In genomic region chr5:110414360-110414759, GRCh38 we compare ENCODE assay signal across 9 cellular contexts.
A peak's percentile ranks its signal among the peaks of the same experiment; 100 is the strongest.
DNase-seq lines count a peak whose midpoint lies in the region; ATAC-seq and TF ChIP-seq lines count a peak whose summit lies in the region.
"Had no signal": no experiment of that assay in that cellular context is flagged by ENCODE, and none has a peak within 500 bp of the region (broad histone marks: within the 10 kb centered on the region; RNA-seq: fewer than 3 reads in every experiment).

No MANE protein-coding gene starts in this region.

- no peak overlapping the region for H3T11ph ChIP-seq in H9 (ENCODE audit: low read length)

- H3K4me3 ChIP-seq in adipocyte (ENCODE audit: low read length): peak overlapping the region; percentile 54
- no peak overlapping the region for H3K4me3 ChIP-seq in mesendoderm (ENCODE audit: low read length)

- no peak for ATAC-seq in stimulated activated naive B cell treated with anti-CD40 and anti-IgM and Interleukin-4, amounts not matched to agents 10 μg/mL and 1 μg/mL and 100 μg/mL, for 72 hours (replicated peaks)
- ATAC-seq in GM18858 (IDR thresholded peaks at IDR 0.05; ENCODE audit: unreplicated experiment): no peak

- no peak overlapping the region for H3K14ac ChIP-seq in H9 (ENCODE audit: insufficient read depth, low read length)

- H3K4me3 Mint-ChIP-seq in H9: no peak overlapping the region
- H3K4me3 Mint-ChIP-seq in stimulated activated naive B cell treated with anti-CD40 and anti-IgM and Interleukin-4, amounts not matched to agents 10 μg/mL and 1 μg/mL and 100 μg/mL, for 72 hours: no peak overlapping the region

- H3K27me3 Mint-ChIP-seq in H9 (ENCODE audit: low read depth): no peaks in the 10 kb centered on the region
- H3K27me3 Mint-ChIP-seq in stimulated activated naive B cell treated with anti-CD40 and anti-IgM and Interleukin-4, amounts not matched to agents 10 μg/mL and 1 μg/mL and 100 μg/mL, for 72 hours: peaks cover 0 to 4% of the 10 kb centered on the region in 2 donors

- H3K23me2 ChIP-seq in H9 (ENCODE audit: insufficient read length, low read depth, low read length, poor library complexity, severe bottlenecking): no peaks in the 10 kb centered on the region

- H3K36me3 ChIP-seq in adipocyte (ENCODE audit: control insufficient read depth, insufficient read depth, low read length, severe bottlenecking): no peaks in the 10 kb centered on the region
- H3K36me3 ChIP-seq in mesendoderm (ENCODE audit: control insufficient read depth, insufficient read depth, low read length): no peaks in the 10 kb centered on the region

- H3K36me3 Mint-ChIP-seq in H9 (ENCODE audit: insufficient read depth in 1 of 3, low read depth in 3 of 3): no peaks in the 10 kb centered on the region
- H3K36me3 Mint-ChIP-seq in stimulated activated naive B cell treated with anti-CD40 and anti-IgM and Interleukin-4, amounts not matched to agents 10 μg/mL and 1 μg/mL and 100 μg/mL, for 72 hours: no peaks in the 10 kb centered on the region

- H4K91ac ChIP-seq in H9 (ENCODE audit: insufficient read length, low read depth, low read length): no peak overlapping the region

- H3K4me1 ChIP-seq in H9 (ENCODE audit: insufficient read depth, low read length) (no peaks in the 10 kb centered on the region), adipocyte (ENCODE audit: control insufficient read depth, insufficient read depth, low read length) (peaks cover 21% of the 10 kb centered on the region), mesendoderm (ENCODE audit: control insufficient read depth, low read depth, low read length) (no peaks in the 10 kb centered on the region)

- no peak overlapping the region for H3K23ac ChIP-seq in H9 (ENCODE audit: insufficient read length, low read depth, low read length)
- no peak overlapping the region for H3K23ac ChIP-seq in mesendoderm (ENCODE audit: low read length)

- H3K9me3 ChIP-seq in H9 (ENCODE audit: control insufficient read depth, low read depth, low read length) (no peaks in the 10 kb centered on the region), adipocyte (ENCODE audit: control insufficient read depth, low read length) (no peaks in the 10 kb centered on the region)

- no peaks in the 10 kb centered on the region for H4K20me1 ChIP-seq in H9 (ENCODE audit: control insufficient read depth, insufficient read depth, insufficient read length)

- H3K79me2 ChIP-seq in H9 (ENCODE audit: insufficient read depth, low read length) (no peaks in the 10 kb centered on the region), mesendoderm (ENCODE audit: control insufficient read depth, insufficient read depth, low read length) (no peaks in the 10 kb centered on the region)

- H2AFZ ChIP-seq in H9 (ENCODE audit: low read length): no peak overlapping the region

- no peak overlapping the region for H3K4me2 ChIP-seq in H9 (ENCODE audit: insufficient read depth, insufficient read length, low read length)
- H3K4me2 ChIP-seq in mesendoderm (ENCODE audit: low read length): no peak overlapping the region

- H3K9ac ChIP-seq in H9 (ENCODE audit: extremely low read depth, insufficient read length, low read length) (no peak overlapping the region), adipocyte (ENCODE audit: low read length) (no peak overlapping the region), mesendoderm (ENCODE audit: low read length) (no peak overlapping the region)

- no CpG with 5 or more reads among the region's 2 CpGs for WGBS in H9 (ENCODE audit: extremely low coverage, insufficient read length, low lambda C conversion rate)
- no CpG with 5 or more reads among the region's 2 CpGs for WGBS in mesendoderm (ENCODE audit: extremely low coverage, insufficient coverage, low lambda C conversion rate)

- H3K56ac ChIP-seq in H9 (ENCODE audit: insufficient read length, low read depth, low read length) (no peak overlapping the region), mesendoderm (ENCODE audit: low read length) (no peak overlapping the region)

- no peaks in the 10 kb centered on the region for H3K27me3 ChIP-seq in H9 (ENCODE audit: insufficient read depth, low read length)
- H3K27me3 ChIP-seq in adipocyte (replicated peaks; ENCODE audit: control insufficient read depth, insufficient read depth, low read length): no peaks in the 10 kb centered on the region
- no peaks in the 10 kb centered on the region for H3K27me3 ChIP-seq in mesendoderm (ENCODE audit: insufficient read depth, low read length, poor library complexity)

- no peak overlapping the region for H3K27ac Mint-ChIP-seq in H9
- no peak overlapping the region for H3K27ac Mint-ChIP-seq in stimulated activated naive B cell treated with anti-CD40 and anti-IgM and Interleukin-4, amounts not matched to agents 10 μg/mL and 1 μg/mL and 100 μg/mL, for 72 hours

- no peak overlapping the region for H2BK12ac ChIP-seq in H9 (ENCODE audit: insufficient read length, low read depth, low read length)

- H3K79me1 ChIP-seq in H9 (ENCODE audit: insufficient read depth, low read depth, low read length, poor library complexity, severe bottlenecking) (no peaks in the 10 kb centered on the region), mesendoderm (ENCODE audit: low read length) (no peaks in the 10 kb centered on the region)

- H3K4ac ChIP-seq in H9 (ENCODE audit: low read depth, low read length) (no peak overlapping the region), mesendoderm (ENCODE audit: low read depth, low read length) (no peak overlapping the region)

- no peaks in the 10 kb centered on the region for H3K9me3 Mint-ChIP-seq in H9
- H3K9me3 Mint-ChIP-seq in stimulated activated naive B cell treated with anti-CD40 and anti-IgM and Interleukin-4, amounts not matched to agents 10 μg/mL and 1 μg/mL and 100 μg/mL, for 72 hours: no peaks in the 10 kb centered on the region

- H4K5ac ChIP-seq in H9 (ENCODE audit: insufficient read length, low read depth, low read length): no peak overlapping the region
- H4K5ac ChIP-seq in mesendoderm (ENCODE audit: low read length): no peak overlapping the region

- no peak overlapping the region for H3K18ac ChIP-seq in H9 (ENCODE audit: insufficient read length, low read depth, low read length)
- no peak overlapping the region for H3K18ac ChIP-seq in mesendoderm (ENCODE audit: low read length)

- H2BK120ac ChIP-seq in H9 (ENCODE audit: low read depth, low read length, poor library complexity, severe bottlenecking) (no peak overlapping the region), mesendoderm (ENCODE audit: low read depth, low read length) (no peak overlapping the region)

- H2BK20ac ChIP-seq in H9 (ENCODE audit: low read depth, low read length, poor library complexity, severe bottlenecking): no peak overlapping the region

- H2BK5ac ChIP-seq in H9 (ENCODE audit: insufficient read length, low read length) (no peak overlapping the region), mesendoderm (ENCODE audit: low read length) (no peak overlapping the region)

- H2AK5ac ChIP-seq in H9 (ENCODE audit: insufficient read length, low read length): no peak overlapping the region
- H2AK5ac ChIP-seq in mesendoderm (ENCODE audit: low read length): no peak overlapping the region

- H3K4me1 Mint-ChIP-seq in H9: no peaks in the 10 kb centered on the region
- no peaks in the 10 kb centered on the region for H3K4me1 Mint-ChIP-seq in stimulated activated naive B cell treated with anti-CD40 and anti-IgM and Interleukin-4, amounts not matched to agents 10 μg/mL and 1 μg/mL and 100 μg/mL, for 72 hours

- no peak overlapping the region for H4K8ac ChIP-seq in H9 (replicated peaks; ENCODE audit: insufficient read length, low read depth, low read length)
- H4K8ac ChIP-seq in mesendoderm (ENCODE audit: low read depth, low read length): no peak overlapping the region

- TF ChIP-seq CTCF in H9 (conservative IDR thresholded peaks at IDR 0.05): peak; percentile 60

- no peak overlapping the region for H3K27ac ChIP-seq in H9 (ENCODE audit: insufficient read length, low read depth, low read length)
- no peak overlapping the region for H3K27ac ChIP-seq in mesendoderm (ENCODE audit: low read depth, low read length)

- DNase-seq in EL (peak; percentile 8), H9 (no peak), adipocyte (ENCODE audit: low read depth) (peak; percentile 76), mesendoderm (peak; percentile 42), NCI-H1105 treated with DMSO at 0.1 percent for 48 hours (lab: John Stamatoyannopoulos, UW) (no peak), islet precursor cell (no peak)
- no peak for DNase-seq in stimulated activated naive B cell treated with anti-CD40 and anti-IgM and Interleukin-4, amounts not matched to agents 10 μg/mL and 1 μg/mL and 100 μg/mL, for 72 hours
- DNase-seq: NCI-H510A had no signal

- H2BK15ac ChIP-seq in H9 (ENCODE audit: low read depth, low read length): no peak overlapping the region
- H2BK15ac ChIP-seq in mesendoderm (replicated peaks; ENCODE audit: low read depth): no peak overlapping the region

Comparison
In these comparisons a context has a peak if more than half of its experiments do, and no peak if none do; other contexts are left out.
1. DNase-seq: peak in EL (single experiment), adipocyte (single experiment) and mesendoderm (single experiment); none in H9 (single experiment), stimulated activated naive B cell treated with anti-CD40 and anti-IgM and Interleukin-4, amounts not matched to agents 10 μg/mL and 1 μg/mL and 100 μg/mL, for 72 hours (single experiment), NCI-H1105 treated with DMSO at 0.1 percent for 48 hours (single experiment) and islet precursor cell (single experiment).